In the genomic region with DNA sequence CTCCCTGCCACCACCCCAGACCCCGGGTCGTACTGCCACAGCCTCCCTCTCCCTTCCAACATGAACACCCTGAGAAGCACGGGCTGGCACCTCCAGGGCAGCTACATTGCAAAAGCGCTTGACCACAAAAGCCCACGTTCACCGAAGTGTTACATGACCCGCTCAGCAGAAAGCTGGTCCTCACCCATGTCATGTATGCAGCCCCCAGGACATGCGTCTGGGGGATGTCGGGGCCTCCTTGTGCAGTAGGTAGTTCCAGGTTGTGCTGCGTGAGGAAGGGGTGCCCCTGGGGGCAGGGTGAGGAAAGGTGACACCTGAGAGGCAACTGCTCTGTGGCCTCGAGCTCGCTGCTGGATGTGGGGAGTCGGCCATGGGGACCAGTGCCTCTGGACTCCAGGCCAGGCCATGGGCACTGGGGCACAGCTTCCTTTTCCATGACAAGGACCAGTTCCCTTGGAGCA, we compare ENCODE assay signal across 27 cellular contexts.
"Had no signal": no experiment of that assay in that cellular context is flagged by ENCODE, and none has a peak within 500 bp of the region (broad histone marks: within the 10 kb centered on the region; RNA-seq: fewer than 3 reads in every experiment).

No MANE protein-coding gene starts in this region.

- H3K9me3 ChIP-seq: colonic mucosa, esophagus squamous epithelium, left ventricle myocardium inferior, mucosa of descending colon, prostate gland had no signal

- H3K27me3 ChIP-seq: colonic mucosa, upper lobe of left lung had no signal

- FAIRE-seq: endometrium, islet of Langerhans had no signal

- H3K4me1 ChIP-seq: colonic mucosa, esophagus squamous epithelium, left ventricle myocardium inferior, prostate gland, upper lobe of left lung had no signal

- DNase-seq: activated CD4-positive, alpha-beta memory T cell treated with anti-CD3 and anti-CD28 coated beads, Interleukin-2, amount 10 ng/mL, durations not matched to agents 7 days and 5 days; activated CD4-positive, alpha-beta T cell treated with anti-CD3 and anti-CD28 coated beads for 1 hour; activated CD4-positive, alpha-beta T cell treated with anti-CD3 and anti-CD28 coated beads, Interleukin-2, amount 10 ng/mL, durations not matched to agents 7 days and 5 days; activated naive CD4-positive, alpha-beta T cell; activated naive CD8-positive, alpha-beta T cell treated with anti-CD3 and anti-CD28 coated beads, Interleukin-2, amount 10 ng/mL, durations not matched to agents 7 days and 5 days; activated T-cell treated with anti-CD3 and anti-CD28 coated beads, Interleukin-2, amount 50 U/mL, for 4 hours; amniotic stem cell; colonic mucosa; effector CD8-positive, alpha-beta T cell; esophagus squamous epithelium; foreskin melanocyte; left ventricle myocardium inferior; mesendoderm; mucosa of descending colon; stimulated activated CD4-positive, alpha-beta T cell treated with anti-CD3 and anti-CD28 coated beads, Interleukin-4, amount 100 ng/mL, for 1 hour; T-helper 17 cell; T1000; upper lobe of left lung; WERI-Rb-1 had no signal

- H3K4me3 ChIP-seq: colonic mucosa, esophagus squamous epithelium, left ventricle myocardium inferior, lung, mucosa of descending colon, prostate gland, upper lobe of left lung had no signal

- H3K36me3 ChIP-seq: colonic mucosa, esophagus squamous epithelium, left ventricle myocardium inferior, prostate gland, upper lobe of left lung, WERI-Rb-1 had no signal

- ATAC-seq: activated T-cell treated with anti-CD3 and anti-CD28 coated beads, Interleukin-2, amount 50 U/mL, for 4 hours; activated T-helper 17 cell treated with anti-CD3 and anti-CD28 coated beads, Interleukin-2, amount 50 U/mL, for 72 hours; mucosa of descending colon; natural killer cell treated with Interleukin-12 subunit alpha and Interleukin-12 subunit beta and Interleukin-15 and Interleukin-18, amount 100 ng/mL, for 72 hours; SK-N-SH treated with all-trans-retinoic acid at 6 μM for 48 hours; T-helper 17 cell had no signal

- H3K27ac ChIP-seq: colonic mucosa, epithelial cell of prostate, esophagus squamous epithelium, left ventricle myocardium inferior, prostate gland, upper lobe of left lung, WERI-Rb-1 had no signal
